Comparison of ENCODE assay signal across 8 cellular contexts in genomic region chr12:122646568-122647220, GRCh38. TPM values are rescaled to one million over a fixed set of nuclear protein-coding genes. Genes with fewer than 3 reads are reported as not detected.
DNase-seq lines count a peak whose midpoint lies in the region; ATAC-seq and TF ChIP-seq lines count a peak whose summit lies in the region.

No MANE protein-coding gene starts in this region.

- H3K4me1 ChIP-seq in mesenchymal stem cell (ENCODE audit: control insufficient read depth, insufficient read depth, low read depth, low read length) (no peaks in the 10 kb centered on the region), PC-9 (replicated peaks; ENCODE audit: insufficient read depth) (no peaks in the 10 kb centered on the region)

- H3K4me2 ChIP-seq in mesenchymal stem cell (ENCODE audit: low read length, poor library complexity, severe bottlenecking) (no peak overlapping the region), PC-9 (no peak overlapping the region)

- WGBS in mesenchymal stem cell: 65% methylated on average over 8 of the region's 8 CpGs

- H3F3A ChIP-seq in PC-9 (ENCODE audit: insufficient read depth, low read depth): peaks cover 6% of the 10 kb centered on the region; the same call in 1 of the 2 replicates

- no peak overlapping the region for H3K14ac ChIP-seq in mesenchymal stem cell (ENCODE audit: low read length in 2 of 2)

- no peak overlapping the region for H4K91ac ChIP-seq in mesenchymal stem cell (ENCODE audit: low read length)

- H3K4ac ChIP-seq in mesenchymal stem cell (ENCODE audit: low read depth in 1 of 2, low read length in 2 of 2): no peak overlapping the region

- H2AK5ac ChIP-seq in mesenchymal stem cell (ENCODE audit: low read length, severe bottlenecking): no peak overlapping the region

- H3K23ac ChIP-seq in mesenchymal stem cell (ENCODE audit: low read length in 2 of 2): no peak overlapping the region

- no peak overlapping the region for H4K8ac ChIP-seq in mesenchymal stem cell (ENCODE audit: low read length)

- H3K27ac ChIP-seq in mesenchymal stem cell (ENCODE audit: low read length, poor library complexity, severe bottlenecking): no peak overlapping the region
- H3K27ac ChIP-seq in PC-9: no peak overlapping the region

- no peak overlapping the region for H2BK15ac ChIP-seq in mesenchymal stem cell (ENCODE audit: low read depth, poor library complexity, severe bottlenecking)

- H3K4me3 ChIP-seq in mesenchymal stem cell (ENCODE audit: insufficient read depth in 1 of 2, low read depth in 1 of 2, low read length in 2 of 2) (no peak overlapping the region), PC-9 (no peak overlapping the region)

- POLR2A ChIA-PET in PC-9 (lab: Charles Lee; ENCODE audit: unreplicated experiment): no interaction called here

- peak; percentile 85 for ATAC-seq in GM21576 (IDR thresholded peaks at IDR 0.05; ENCODE audit: unreplicated experiment)

- no peaks in the 10 kb centered on the region for H4K20me1 ChIP-seq in PC-9 (ENCODE audit: insufficient read depth)

- intact Hi-C loops in PC-9 (cut with micrococcal nuclease; ENCODE audit: unreplicated experiment): no loop called here

- H2AFZ ChIP-seq in mesenchymal stem cell (ENCODE audit: low read depth, low read length) (no peak overlapping the region), PC-9 (no peak overlapping the region)

- no TSS peak for BruUV-seq in PC-9 (replicated peaks; lab: Mats Ljungman, UMichigan)

- no peaks in the 10 kb centered on the region for H3K79me2 ChIP-seq in PC-9 (ENCODE audit: low read depth)

- no peak overlapping the region for H3K9ac ChIP-seq in mesenchymal stem cell (ENCODE audit: low read length)

- CTCF ChIA-PET in PC-9 (lab: Charles Lee): no interaction called here

- no peak overlapping the region for H3K18ac ChIP-seq in mesenchymal stem cell (ENCODE audit: low read depth in 1 of 2, low read length in 2 of 2)

- H3K27me3 ChIP-seq in mesenchymal stem cell (ENCODE audit: control insufficient read depth in 1 of 2, insufficient read depth in 1 of 2, low read length in 2 of 2) (no peaks in the 10 kb centered on the region), PC-9 (ENCODE audit: insufficient read depth, low read depth) (no peaks in the 10 kb centered on the region)

- DNase-seq in GF-D8 (lab: John Stamatoyannopoulos, UW) (peak; percentile 98), Kasumi-1 (lab: John Stamatoyannopoulos, UW) (peak; percentile 97), mesenchymal stem cell (peak; percentile 66), HT-29 (ENCODE audit: low spot score) (no peak), DMS153 treated with DMSO at 0.1 percent for 48 hours (lab: John Stamatoyannopoulos, UW; ENCODE audit: unreplicated experiment) (no peak), PC-9 (no peak)
- DNase-seq in activated CD8-positive, alpha-beta memory T cell treated with anti-CD3 and anti-CD28 coated beads for 24 hours: peak; percentile 67

- no peaks in the 10 kb centered on the region for H3K79me1 ChIP-seq in mesenchymal stem cell (replicated peaks; ENCODE audit: low read length, poor library complexity, severe bottlenecking)

- H2BK120ac ChIP-seq in mesenchymal stem cell (ENCODE audit: low read depth, low read length): no peak overlapping the region

- no peak overlapping the region for H2BK5ac ChIP-seq in mesenchymal stem cell (ENCODE audit: low read depth, low read length, poor library complexity, severe bottlenecking)

- no peak for TF ChIP-seq CTCF in PC-9 (conservative IDR thresholded peaks at IDR 0.05)

- H3K36me3 ChIP-seq in mesenchymal stem cell (ENCODE audit: control insufficient read depth in 1 of 2, insufficient read depth in 2 of 2, low read depth in 1 of 2, low read length in 2 of 2) (no peaks in the 10 kb centered on the region), PC-9 (ENCODE audit: low read depth) (no peaks in the 10 kb centered on the region)

- H2BK12ac ChIP-seq in mesenchymal stem cell (ENCODE audit: low read length in 2 of 2): no peak overlapping the region

- no peaks in the 10 kb centered on the region for H3K9me2 ChIP-seq in PC-9 (ENCODE audit: insufficient read depth)

- H3K9me3 ChIP-seq in mesenchymal stem cell (ENCODE audit: control insufficient read depth, low read length): no peaks in the 10 kb centered on the region
- H3K9me3 ChIP-seq in PC-9 (ENCODE audit: insufficient read depth, low read depth): no peaks in the 10 kb centered on the region

RNA-seq across cellular contexts. Expression of gene HCAR2, which starts 56.5 kb away (rescaled TPM):
- polyA plus RNA-seq in mesenchymal stem cell (2013, experiment 1 of 2): 3.9 TPM
- 4.1 TPM for polyA plus RNA-seq in mesenchymal stem cell (2013, experiment 2 of 2)
- 0.56 and 1.1 TPM in 2 replicates for total RNA-seq in HT-29 (2014; rRNA removed; shearing (Covaris generic))
- total RNA-seq in PC-9 (2021): 2.0 and 2.6 TPM in 2 replicates

Comparison
In these comparisons a context has a peak if more than half of its experiments do, and no peak if none do; other contexts are left out.
1. DNase-seq: peak in GF-D8 (single experiment), Kasumi-1 (2 of 2), activated CD8-positive, alpha-beta memory T cell treated with anti-CD3 and anti-CD28 coated beads for 24 hours (single experiment) and mesenchymal stem cell (single experiment); none in HT-29 (single experiment), DMS153 treated with DMSO at 0.1 percent for 48 hours (single experiment) and PC-9 (0 of 2).